ENCODE assay signal across 32 cellular contexts in the genomic region with DNA sequence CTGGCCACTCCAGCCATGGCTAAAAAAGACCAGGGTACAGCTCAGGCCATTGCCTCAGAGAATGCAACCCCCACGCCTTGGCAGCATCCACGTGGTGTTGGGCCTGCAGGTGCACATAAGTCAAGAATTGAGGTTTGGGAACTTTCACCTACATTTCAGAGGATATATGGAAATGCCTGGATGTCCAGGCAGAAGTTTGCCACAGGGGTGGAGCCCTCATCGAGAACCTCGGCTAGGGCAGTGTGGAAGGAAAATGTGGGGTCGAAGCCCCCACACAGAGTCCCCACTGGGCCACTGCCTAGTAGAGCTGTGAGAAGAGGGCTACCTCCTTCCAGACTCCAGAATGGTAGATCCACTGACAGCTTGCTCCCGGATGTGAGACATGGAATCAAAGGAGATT.
"Had no signal": no experiment of that assay in that cellular context is flagged by ENCODE, and none has a peak within 500 bp of the region (broad histone marks: within the 10 kb centered on the region; RNA-seq: fewer than 3 reads in every experiment).

No MANE protein-coding gene starts in this region.

- H3K27me3 Mint-ChIP-seq: activated naive CD8-positive, alpha-beta T cell; activated naive CD8-positive, alpha-beta T cell treated with anti-CD3 and anti-CD28 coated beads, Interleukin-2, amount 50 U/mL, for 24 hours; activated T-cell treated with anti-CD3 and anti-CD28 coated beads, Interleukin-2, amount 50 U/mL, for 24 hours had no signal

- H3K4me3 Mint-ChIP-seq: activated CD4-positive, alpha-beta memory T cell treated with anti-CD3 and anti-CD28 coated beads, Interleukin-2, amount 10 ng/mL, durations not matched to agents 7 days and 5 days; activated naive CD8-positive, alpha-beta T cell; activated naive CD8-positive, alpha-beta T cell treated with anti-CD3 and anti-CD28 coated beads, Interleukin-2, amount 50 U/mL, for 24 hours; activated T-cell treated with anti-CD3 and anti-CD28 coated beads, Interleukin-2, amount 50 U/mL, for 24 hours; brain; T-helper 1 cell treated with Interleukin-12 subunit alpha and Interleukin-12 subunit beta and Interleukin-4 antibody, amounts not matched to agents 30 μg/mL and 1 μg/mL, for 36 hours; T-helper 2 cell treated with Interferon-gamma antibody and Interleukin-4, amounts not matched to agents 5 μg/mL and 100 μg/mL, for 36 hours had no signal

- H3K27ac Mint-ChIP-seq: activated CD4-positive, alpha-beta memory T cell treated with anti-CD3 and anti-CD28 coated beads, Interleukin-2, amount 10 ng/mL, durations not matched to agents 7 days and 5 days; activated naive CD8-positive, alpha-beta T cell; activated naive CD8-positive, alpha-beta T cell treated with anti-CD3 and anti-CD28 coated beads, Interleukin-2, amount 50 U/mL, for 24 hours; activated T-cell treated with anti-CD3 and anti-CD28 coated beads, Interleukin-2, amount 50 U/mL, for 24 hours; activated T-helper 2 cell treated with anti-CD3 and anti-CD28 coated beads, Interferon-gamma antibody, Interleukin-2, Interleukin-4, amounts not matched to agents 10 μg/mL and 5 μg/mL and 100 μg/mL, durations not matched to agents 14 hours and 24 hours and 36 hours; brain; T-helper 1 cell treated with Interleukin-12 subunit alpha and Interleukin-12 subunit beta and Interleukin-4 antibody, amounts not matched to agents 30 μg/mL and 1 μg/mL, for 36 hours; T-helper 2 cell treated with Interferon-gamma antibody and Interleukin-4, amounts not matched to agents 5 μg/mL and 100 μg/mL, for 36 hours had no signal

- DNase-seq: activated CD4-positive, alpha-beta memory T cell treated with anti-CD3 and anti-CD28 coated beads, Interleukin-2, amount 10 ng/mL, durations not matched to agents 7 days and 5 days; activated CD4-positive, alpha-beta T cell treated with anti-CD3 and anti-CD28 coated beads for 4 hours; activated CD4-positive, alpha-beta T cell treated with anti-CD3 and anti-CD28 coated beads, Interleukin-2, amount 50 U/mL, for 1 hour; activated gamma-delta T cell; activated naive CD4-positive, alpha-beta T cell treated with Interleukin-2 at 50 U/mL for 16 hours; activated naive CD8-positive, alpha-beta T cell treated with anti-CD3 and anti-CD28 coated beads, Interleukin-2, amount 50 U/mL, for 24 hours; activated T-cell treated with anti-CD3 and anti-CD28 coated beads, Interleukin-2, amount 50 U/mL, for 24 hours; anterior cingulate cortex; caudate nucleus; cerebellar nuclear complex; cortex of kidney; MM.1S; MV-4-11; NCI-H1092; NCI-H1436 treated with DMSO at 0.1 percent for 48 hours; NCI-H1694 treated with DMSO at 0.1 percent for 48 hours; NCI-H2029; NCI-H2107; NCI-H226; NCI-H446 treated with DMSO at 0.1 percent for 48 hours; NCI-H524; NCI-H69; PC-3; Peyer's patch; RPMI8226; SHP77 treated with DMSO at 0.1 percent for 48 hours; SK-N-SH had no signal

- ATAC-seq: activated naive CD8-positive, alpha-beta T cell treated with anti-CD3 and anti-CD28 coated beads, Interleukin-2, amount 50 U/mL, for 24 hours; PC-3 had no signal

- H3K4me1 Mint-ChIP-seq: activated CD4-positive, alpha-beta memory T cell treated with anti-CD3 and anti-CD28 coated beads, Interleukin-2, amount 10 ng/mL, durations not matched to agents 7 days and 5 days; activated naive CD8-positive, alpha-beta T cell treated with anti-CD3 and anti-CD28 coated beads, Interleukin-2, amount 50 U/mL, for 24 hours had no signal
